ENCODE assay signal across 1 cellular context in the genomic region with DNA sequence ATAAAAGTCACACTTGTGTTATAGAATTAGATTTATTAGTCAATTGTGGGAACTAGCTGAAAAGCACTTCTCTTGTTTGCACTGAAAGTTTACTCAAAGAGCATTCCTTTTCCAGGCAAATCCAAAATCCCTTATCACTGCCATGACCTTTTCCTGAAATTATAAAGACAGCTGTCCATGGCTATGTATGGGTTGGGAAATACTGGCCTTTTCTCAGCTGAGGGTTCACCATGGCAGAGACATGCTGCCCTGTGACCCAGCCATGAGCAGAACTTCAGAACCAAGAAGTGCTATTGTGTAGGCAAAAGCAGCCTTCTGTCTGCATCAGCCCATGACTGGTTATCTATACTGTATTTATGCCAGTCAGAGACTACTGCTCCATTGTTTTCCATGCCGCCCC.
TF ChIP-seq lines count a peak whose summit lies in the region.

No MANE protein-coding gene starts in this region.

TF ChIP-seq in liver, 16 proteins besides CTCF, POLR2A, EP300 and RAD21 (continued from another document):
- TF ChIP-seq ZBTB33 (IDR thresholded peaks at IDR 0.05) = peak; percentile 36
